In the genomic region with DNA sequence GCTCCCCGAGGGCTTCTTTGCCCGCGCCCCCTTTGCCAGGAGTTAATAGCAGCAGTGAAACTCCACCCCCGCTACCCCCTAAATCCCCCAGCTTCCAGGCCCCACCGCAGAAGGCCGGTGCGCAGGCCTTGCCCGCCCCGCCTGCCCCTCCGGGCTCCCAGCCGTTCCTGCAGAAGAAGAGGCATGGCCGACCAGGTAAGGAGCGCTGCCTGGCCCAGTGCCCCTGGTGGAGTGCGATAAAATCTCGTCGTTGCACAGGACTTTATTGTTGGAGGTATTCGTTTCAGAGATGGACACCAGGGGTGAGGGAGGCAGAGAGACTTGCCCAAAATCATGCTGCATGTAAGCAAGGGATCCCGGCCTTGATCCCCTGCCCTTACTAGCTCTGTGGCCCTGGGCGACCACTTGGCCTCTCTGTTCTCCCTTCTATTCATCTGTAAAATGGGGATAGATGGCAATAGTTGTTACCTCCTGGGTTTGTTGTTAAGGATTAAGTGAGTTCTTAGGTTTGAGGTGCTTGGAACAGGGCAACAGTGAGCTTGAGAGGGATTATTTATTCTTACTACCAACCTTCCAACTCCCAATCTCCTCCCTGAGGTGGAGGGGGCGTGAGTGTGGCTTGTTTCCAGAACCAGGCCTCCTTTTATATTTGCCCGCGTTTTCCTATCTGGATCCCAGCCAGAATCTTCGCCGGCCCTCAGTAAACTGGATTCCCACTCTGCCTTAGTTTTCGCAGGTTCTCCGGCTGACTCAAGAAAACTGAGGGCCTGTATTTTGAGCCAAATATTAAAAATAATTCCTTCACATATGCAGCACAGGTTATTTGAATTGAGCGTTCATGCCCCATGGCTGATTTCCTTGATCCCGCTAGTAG, we compare ENCODE assay signal across 1 cellular context.
TF ChIP-seq lines count a peak whose summit lies in the region.

No MANE protein-coding gene starts in this region.

TF ChIP-seq in K562, 482 proteins besides CTCF, POLR2A, EP300 and RAD21 (continued from another document):
- TF ChIP-seq NFIX (CRISPR knock-in tag; IDR thresholded peaks at IDR 0.05; ENCODE audit: low read depth): 0 out of 2 replicates have a peak, but pooled peaks have one; percentile 6
- no peak for TF ChIP-seq GABPB2 (CRISPR knock-in tag; conservative IDR thresholded peaks at IDR 0.05)
- TF ChIP-seq, protein P1, sequence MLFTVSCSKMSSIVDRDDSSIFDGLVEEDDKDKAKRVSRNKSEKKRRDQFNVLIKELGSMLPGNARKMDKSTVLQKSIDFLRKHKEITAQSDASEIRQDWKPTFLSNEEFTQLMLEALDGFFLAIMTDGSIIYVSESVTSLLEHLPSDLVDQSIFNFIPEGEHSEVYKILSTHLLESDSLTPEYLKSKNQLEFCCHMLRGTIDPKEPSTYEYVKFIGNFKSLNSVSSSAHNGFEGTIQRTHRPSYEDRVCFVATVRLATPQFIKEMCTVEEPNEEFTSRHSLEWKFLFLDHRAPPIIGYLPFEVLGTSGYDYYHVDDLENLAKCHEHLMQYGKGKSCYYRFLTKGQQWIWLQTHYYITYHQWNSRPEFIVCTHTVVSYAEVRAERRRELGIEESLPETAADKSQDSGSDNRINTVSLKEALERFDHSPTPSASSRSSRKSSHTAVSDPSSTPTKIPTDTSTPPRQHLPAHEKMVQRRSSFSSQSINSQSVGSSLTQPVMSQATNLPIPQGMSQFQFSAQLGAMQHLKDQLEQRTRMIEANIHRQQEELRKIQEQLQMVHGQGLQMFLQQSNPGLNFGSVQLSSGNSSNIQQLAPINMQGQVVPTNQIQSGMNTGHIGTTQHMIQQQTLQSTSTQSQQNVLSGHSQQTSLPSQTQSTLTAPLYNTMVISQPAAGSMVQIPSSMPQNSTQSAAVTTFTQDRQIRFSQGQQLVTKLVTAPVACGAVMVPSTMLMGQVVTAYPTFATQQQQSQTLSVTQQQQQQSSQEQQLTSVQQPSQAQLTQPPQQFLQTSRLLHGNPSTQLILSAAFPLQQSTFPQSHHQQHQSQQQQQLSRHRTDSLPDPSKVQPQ (CRISPR knock-in tag; IDR thresholded peaks at IDR 0.05; ENCODE audit: borderline replicate concordance): no peak
